ENCODE assay signal across 12 cellular contexts in genomic region chrX:26254436-26254835, GRCh38. TPM values are rescaled to one million over a fixed set of nuclear protein-coding genes. Genes with fewer than 3 reads are reported as not detected.
DNase-seq lines count a peak whose midpoint lies in the region; FAIRE-seq and TF ChIP-seq lines count a peak whose summit lies in the region.
"Had no signal": no experiment of that assay in that cellular context is flagged by ENCODE, and none has a peak within 500 bp of the region (broad histone marks: within the 10 kb centered on the region; RNA-seq: fewer than 3 reads in every experiment).

No MANE protein-coding gene starts in this region.

- DNase-seq in RCC 7860 (ENCODE audit: low spot score) (peak; percentile 37), glomerular visceral epithelial cell (ENCODE audit: extremely low spot score) (peak; percentile 63), left kidney (ENCODE audit: low read depth, low spot score) (peak; percentile 24), RKO (ENCODE audit: low spot score) (no peak), right atrium auricular region (ENCODE audit: low spot score) (no peak)
- DNase-seq in stimulated activated CD4-positive, alpha-beta T cell treated with anti-CD3 and anti-CD28 coated beads, Interleukin-2, amount 100 ng/mL, for 48 hours: no peak
- DNase-seq: CD8-positive, alpha-beta T cell; COR-L47; H7 had no signal

- H3K27me3 ChIP-seq in right atrium auricular region: no peaks in the 10 kb centered on the region

- no peak for TF ChIP-seq CTCF in right atrium auricular region (IDR thresholded peaks at IDR 0.05)

- no peaks in the 10 kb centered on the region for H3K4me1 ChIP-seq in right atrium auricular region
- H3K4me1 ChIP-seq: A549 had no signal

- peak; percentile 81 for FAIRE-seq in RCC 7860 (lab: Jason Lieb, UNC)
- FAIRE-seq: A549 had no signal

- H3K27ac ChIP-seq in right atrium auricular region: no peak overlapping the region
- H3K27ac ChIP-seq: A549 had no signal

- no peaks in the 10 kb centered on the region for H3K9me3 ChIP-seq in right atrium auricular region
- H3K9me3 ChIP-seq: A549 had no signal

- no peaks in the 10 kb centered on the region for H3K36me3 ChIP-seq in right atrium auricular region

- H3K4me3 ChIP-seq in right atrium auricular region: no peak overlapping the region
- H3K4me3 ChIP-seq: A549, GM23338 had no signal

RNA-seq across cellular contexts. Expression of gene MAGEB5, which starts 38.5 kb away (rescaled TPM):
- not detected for total RNA-seq in right atrium auricular region
- total RNA-seq: CD8-positive, alpha-beta T cell; Daoy; GM23338; H7 had no signal

Comparison
In these comparisons a context has a peak if more than half of its experiments do, and no peak if none do; other contexts are left out.
1. DNase-seq: peak in RCC 7860 (single experiment), glomerular visceral epithelial cell (single experiment) and left kidney (single experiment); none in RKO (single experiment), stimulated activated CD4-positive, alpha-beta T cell treated with anti-CD3 and anti-CD28 coated beads, Interleukin-2, amount 100 ng/mL, for 48 hours (0 of 2) and right atrium auricular region (single experiment).